In genomic region chr10:100082276-100082675, GRCh38 we compare ENCODE assay signal across 6 cellular contexts. TPM values are rescaled to one million over a fixed set of nuclear protein-coding genes. Genes with fewer than 3 reads are reported as not detected.
"Had no signal": no experiment of that assay in that cellular context is flagged by ENCODE, and none has a peak within 500 bp of the region (broad histone marks: within the 10 kb centered on the region; RNA-seq: fewer than 3 reads in every experiment).

No MANE protein-coding gene starts in this region.

RNA-seq across cellular contexts. Expression of gene CPN1, which starts 0.6 kb away (rescaled TPM):
- total RNA-seq: H4, H7, HFFc6, HT1080, IMR-90, K562 had no signal
- polyA plus RNA-seq: IMR-90 had no signal
